ENCODE assay signal across 15 cellular contexts in the genomic region with DNA sequence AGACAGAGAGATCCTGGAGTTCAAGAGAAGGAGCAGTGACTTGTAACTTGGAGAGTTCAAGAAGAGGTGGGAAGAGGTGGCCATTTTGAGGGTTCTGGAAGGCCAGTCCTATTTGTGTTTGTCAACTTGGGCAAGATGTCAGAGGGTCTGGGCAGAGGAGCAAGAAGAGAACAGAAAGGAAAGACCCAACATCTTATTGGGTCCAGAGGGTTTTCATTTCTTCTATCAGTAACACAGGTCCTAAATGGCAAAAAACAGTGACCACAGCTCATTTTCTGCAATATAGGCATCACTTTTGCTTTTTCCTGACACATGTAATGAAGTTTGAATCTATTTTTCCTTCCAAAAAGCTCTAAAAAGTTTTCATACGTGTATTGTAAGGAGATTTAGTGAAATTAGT. TPM values are rescaled to one million over a fixed set of nuclear protein-coding genes. Genes with fewer than 3 reads are reported as not detected.
A peak's percentile ranks its signal among the peaks of the same experiment; 100 is the strongest.
DNase-seq lines count a peak whose midpoint lies in the region; ATAC-seq, FAIRE-seq and TF ChIP-seq lines count a peak whose summit lies in the region.
"Had no signal": no experiment of that assay in that cellular context is flagged by ENCODE, and none has a peak within 500 bp of the region (broad histone marks: within the 10 kb centered on the region; RNA-seq: fewer than 3 reads in every experiment).

No MANE protein-coding gene starts in this region.

- H3K9me3 ChIP-seq in RWPE2 (ENCODE audit: severe bottlenecking) (no peaks in the 10 kb centered on the region), keratinocyte (ENCODE audit: control insufficient read depth, low read depth, low read length) (no peaks in the 10 kb centered on the region), subcutaneous abdominal adipose tissue (ENCODE audit: control insufficient read depth in 5 of 5, low read length in 5 of 5) (no peaks in the 10 kb centered on the region)

- peaks cover 48% of the 10 kb centered on the region for H3K4me1 Mint-ChIP-seq in CD14-positive monocyte

- intact Hi-C loops in CD14-positive monocyte (cut with micrococcal nuclease): loop anchor here in 1 of 2 donors (5.0 kb wide), 1 partner anchor 55 kb away; no protein-coding TSS in a partner anchor

- no peaks in the 10 kb centered on the region for H3K27me3 Mint-ChIP-seq in CD14-positive monocyte (ENCODE audit: low read depth in 3 of 3)

- no peak overlapping the region for H3K9ac ChIP-seq in keratinocyte (ENCODE audit: control insufficient read depth, extremely low read depth, insufficient read depth, low read length)
- H3K9ac ChIP-seq in subcutaneous abdominal adipose tissue (ENCODE audit: low read length in 5 of 5): no peak overlapping the region
- H3K9ac ChIP-seq: KMS-11 had no signal

- dilution Hi-C loops in keratinocyte (cut with MboI; ENCODE audit: extremely low pct_ligation_motif_present, low sequenced_read_pairs): no loop called here

- H3K27me3 ChIP-seq in RWPE2 (ENCODE audit: insufficient read depth, poor library complexity, severe bottlenecking) (no peaks in the 10 kb centered on the region), keratinocyte (ENCODE audit: control insufficient read depth, extremely low read depth, insufficient read depth, low read length) (no peaks in the 10 kb centered on the region), subcutaneous abdominal adipose tissue (ENCODE audit: control insufficient read depth in 5 of 5, insufficient read depth in 4 of 5, low read length in 5 of 5) (no peaks in the 10 kb centered on the region)

- H3K36me3 ChIP-seq in RWPE2 (ENCODE audit: low read depth) (no peaks in the 10 kb centered on the region), keratinocyte (ENCODE audit: control insufficient read depth in 2 of 2, extremely low read depth in 1 of 2, insufficient read depth in 2 of 2, low read length in 2 of 2) (no peaks in the 10 kb centered on the region), subcutaneous abdominal adipose tissue (ENCODE audit: control insufficient read depth in 5 of 5, insufficient read depth in 5 of 5, low read length in 5 of 5) (no peaks in the 10 kb centered on the region)

- no peak overlapping the region for H3K4me3 Mint-ChIP-seq in CD14-positive monocyte
- H3K4me3 Mint-ChIP-seq: activated naive CD8-positive, alpha-beta T cell treated with anti-CD3 and anti-CD28 coated beads, Interleukin-2, amount 10 ng/mL, durations not matched to agents 7 days and 5 days; T-helper 1 cell treated with Interleukin-12 subunit alpha and Interleukin-12 subunit beta and Interleukin-4 antibody, amounts not matched to agents 30 μg/mL and 1 μg/mL, for 36 hours had no signal

- peaks cover 6 to 13% (median 11%) of the 10 kb centered on the region in 7 donors for H3K9me3 Mint-ChIP-seq in CD14-positive monocyte

- in situ Hi-C loops in GM13976 (cut with MboI; ENCODE audit: low sequenced_read_pairs, unreplicated experiment): no loop called here

- no peaks in the 10 kb centered on the region for H4K20me1 ChIP-seq in keratinocyte (ENCODE audit: control insufficient read depth, extremely low read depth, insufficient read depth, low read length)

- H3K27ac ChIP-seq in RWPE2 (ENCODE audit: poor library complexity, severe bottlenecking) (peak overlapping the region; percentile 41), keratinocyte (ENCODE audit: control insufficient read depth, insufficient read depth, low read length) (no peak overlapping the region), subcutaneous abdominal adipose tissue (ENCODE audit: low read depth, low read length) (peak overlapping the region; percentile 31)
- H3K27ac ChIP-seq: KMS-11 had no signal

- DNase-seq in CD14-positive monocyte (ENCODE audit: low spot score) (no peak), RWPE2 (ENCODE audit: low spot score) (no peak), keratinocyte (ENCODE audit: low read depth, low spot score) (no peak), kidney tubule cell (ENCODE audit: low spot score) (no peak), DMS79 (lab: John Stamatoyannopoulos, UW) (no peak), GM13976 (ENCODE audit: low spot score) (no peak)
- DNase-seq: activated CD4-positive, CD25-positive, alpha-beta regulatory T cell treated with anti-CD3 and anti-CD28 coated beads, Interleukin-2, amount 50 U/mL, for 72 hours; activated naive CD8-positive, alpha-beta T cell treated with anti-CD3 and anti-CD28 coated beads, Interleukin-2, amount 10 ng/mL, durations not matched to agents 7 days and 5 days; NCI-H146; stimulated activated CD8-positive, alpha-beta memory T cell treated with anti-CD3 and anti-CD28 coated beads, Interleukin-4, amount 100 ng/mL, for 48 hours had no signal

- TF ChIP-seq CTCF in CD14-positive monocyte (IDR thresholded peaks at IDR 0.05) (no peak), RWPE2 (IDR thresholded peaks at IDR 0.05; ENCODE audit: poor library complexity, severe bottlenecking) (no peak), keratinocyte (optimal IDR thresholded peaks at IDR 0.05 in 1 of 3, IDR thresholded peaks at IDR 0.05 in 1 of 3, conservative IDR thresholded peaks at IDR 0.05 in 1 of 3; ENCODE audit: extremely low read depth in 1 of 3, insufficient read depth in 2 of 3, low read length in 3 of 3) (no peak), GM13976 (IDR thresholded peaks at IDR 0.05; ENCODE audit: borderline replicate concordance, control extremely low read depth, extremely low read depth, insufficient read depth, missing control alignments) (no peak)

- H3K4me1 ChIP-seq in RWPE2 (ENCODE audit: insufficient read depth, poor library complexity, severe bottlenecking): peaks cover 10% of the 10 kb centered on the region
- H3K4me1 ChIP-seq in keratinocyte (ENCODE audit: control insufficient read depth, extremely low read depth, insufficient read depth, low read length): peaks cover 10% of the 10 kb centered on the region
- peaks cover 0 to 12% (median 11%) of the 10 kb centered on the region in 5 donors for H3K4me1 ChIP-seq in subcutaneous abdominal adipose tissue (ENCODE audit: control insufficient read depth in 5 of 5, insufficient read depth in 5 of 5, low read length in 5 of 5)

- ATAC-seq in RWPE2 (ENCODE audit: low read depth): no peak
- ATAC-seq in GM18907 (IDR thresholded peaks at IDR 0.05; ENCODE audit: unreplicated experiment): no peak
- ATAC-seq: HCT116 had no signal

- FAIRE-seq in keratinocyte (lab: Jason Lieb, UNC): no peak

- H3K9me1 ChIP-seq in keratinocyte (ENCODE audit: control insufficient read depth, extremely low read depth, insufficient read depth, low read length): no peaks in the 10 kb centered on the region

- H3K27ac Mint-ChIP-seq in CD14-positive monocyte: peak overlapping the region; percentile 72 to 90 (median 88)
- H3K27ac Mint-ChIP-seq: activated naive CD8-positive, alpha-beta T cell treated with anti-CD3 and anti-CD28 coated beads, Interleukin-2, amount 10 ng/mL, durations not matched to agents 7 days and 5 days; T-helper 1 cell treated with Interleukin-12 subunit alpha and Interleukin-12 subunit beta and Interleukin-4 antibody, amounts not matched to agents 30 μg/mL and 1 μg/mL, for 36 hours had no signal

- no peaks in the 10 kb centered on the region for H3K79me2 ChIP-seq in keratinocyte (ENCODE audit: control insufficient read depth, insufficient read depth, low read length)

- peak overlapping the region; percentile 22 for H3K4me2 ChIP-seq in keratinocyte (ENCODE audit: control insufficient read depth, extremely low read depth, insufficient read depth, low read depth, low read length)
- H3K4me2 ChIP-seq: KMS-11 had no signal

- H3K4me3 ChIP-seq in RWPE2 (ENCODE audit: severe bottlenecking) (no peak overlapping the region), keratinocyte (ENCODE audit: control insufficient read depth in 2 of 3, extremely low read depth in 1 of 3, insufficient read depth in 2 of 3, low read depth in 1 of 3, low read length in 3 of 3) (no peak overlapping the region), subcutaneous abdominal adipose tissue (ENCODE audit: low read depth in 1 of 5, low read length in 5 of 5) (no peak overlapping the region)

- peaks cover 0 to 3% of the 10 kb centered on the region in 2 donors for H3K36me3 Mint-ChIP-seq in CD14-positive monocyte
- H3K36me3 Mint-ChIP-seq: activated naive CD8-positive, alpha-beta T cell treated with anti-CD3 and anti-CD28 coated beads, Interleukin-2, amount 10 ng/mL, durations not matched to agents 7 days and 5 days had no signal

- peak overlapping the region; percentile 87 for H2AFZ ChIP-seq in keratinocyte (ENCODE audit: control insufficient read depth, low read length)

RNA-seq across cellular contexts. Expression of a gene that starts 38.3 kb away (rescaled TPM):
- polyA plus RNA-seq in CD14-positive monocyte: 1 to 10 TPM; 1.1 to 2.3 TPM
- 0.50 to 0.71 TPM (median 0.67 TPM) in 3 replicates for polyA plus RNA-seq in keratinocyte
- 0.21 TPM for polyA plus RNA-seq in keratinocyte (2011; ENCODE audit: low read depth)
- polyA plus RNA-seq in keratinocyte (2011; cell fraction: cytosol; rRNA removed): 0.38 and 0.84 TPM in 2 replicates
- 0.80 and 1.0 TPM in 2 replicates for polyA plus RNA-seq in keratinocyte (2011; cell fraction: nucleus; rRNA removed)
- polyA plus RNA-seq in keratinocyte (2012; ENCODE audit: low replicate concordance): 0.30 and 0.46 TPM in 2 replicates
- polyA minus RNA-seq in keratinocyte: 0.33 to 0.74 TPM in 2 of 3 replicates, not detected in the other
- not detected for polyA minus RNA-seq in keratinocyte (2011; cell fraction: cytosol; rRNA and poly(A)+ RNA removed)
- 0.63 and 1.2 TPM in 2 replicates for polyA minus RNA-seq in keratinocyte (2011; cell fraction: nucleus; rRNA and poly(A)+ RNA removed)
